28 cellular contexts compared by ENCODE assay signal in the genomic region with DNA sequence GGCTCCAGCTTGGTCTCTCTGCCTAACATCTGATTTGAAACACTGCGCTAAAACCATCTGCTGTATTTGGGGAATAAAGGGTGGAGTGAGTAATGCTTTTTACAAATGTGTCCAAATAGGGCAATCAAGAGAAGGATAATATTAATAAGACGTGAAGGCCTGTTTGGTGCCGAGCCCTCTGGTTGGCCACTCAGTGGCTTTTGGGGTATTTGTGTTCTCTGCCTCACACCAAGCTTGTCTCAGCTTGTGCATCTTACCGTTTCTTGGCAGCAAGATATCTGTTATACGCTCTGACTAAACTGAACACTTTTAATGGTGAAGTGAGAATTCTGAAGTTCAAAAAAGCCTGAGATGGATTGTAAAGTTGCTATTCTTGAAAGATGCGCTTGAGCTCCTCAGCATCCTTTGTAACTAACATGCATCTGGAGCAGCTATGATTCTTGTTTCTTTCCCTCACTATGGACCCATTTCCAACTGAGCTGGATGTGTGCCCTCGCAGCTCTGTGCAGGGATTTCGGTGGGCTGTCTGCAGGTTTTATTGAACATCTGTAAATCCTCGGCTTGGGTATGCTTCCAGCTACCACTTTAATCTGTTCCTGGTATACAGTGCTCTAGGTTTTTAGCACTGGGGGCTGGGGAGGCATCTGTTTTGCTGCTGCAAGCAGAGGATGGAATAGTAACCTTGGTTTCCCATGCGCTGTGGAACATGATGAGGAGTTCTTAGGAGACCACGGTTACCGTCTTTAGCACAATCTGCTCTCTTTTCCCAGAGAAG.
"Had no signal": no experiment of that assay in that cellular context is flagged by ENCODE, and none has a peak within 500 bp of the region (broad histone marks: within the 10 kb centered on the region; RNA-seq: fewer than 3 reads in every experiment).

No MANE protein-coding gene starts in this region.

- H3K27ac ChIP-seq: adrenal gland, body of pancreas, coronary artery, heart right ventricle, left lung, lower lobe of right lung, right lobe of liver, thyroid gland had no signal

- H3K27me3 Mint-ChIP-seq: activated naive CD8-positive, alpha-beta T cell treated with anti-CD3 and anti-CD28 coated beads for 36 hours; natural killer cell treated with Interleukin-12 subunit alpha and Interleukin-12 subunit beta and Interleukin-15 and Interleukin-18, amount 100 ng/mL, for 72 hours; stimulated activated naive CD8-positive, alpha-beta T cell treated with anti-CD3 and anti-CD28 coated beads, Interleukin-15, amount 100 ng/mL, for 72 hours had no signal

- H3K36me3 Mint-ChIP-seq: activated naive CD8-positive, alpha-beta T cell treated with anti-CD3 and anti-CD28 coated beads for 36 hours had no signal

- H3K4me3 ChIP-seq: adrenal gland, body of pancreas, coronary artery, dorsolateral prefrontal cortex, heart right ventricle, left lung, lower lobe of right lung, mucosa of descending colon, right lobe of liver, thyroid gland had no signal

- H3K27ac Mint-ChIP-seq: activated naive CD8-positive, alpha-beta T cell treated with anti-CD3 and anti-CD28 coated beads for 36 hours; activated T-cell treated with anti-CD3 and anti-CD28 coated beads, Interleukin-2, amount 50 U/mL, for 72 hours; natural killer cell treated with Interleukin-12 subunit alpha and Interleukin-12 subunit beta and Interleukin-15 and Interleukin-18, amount 100 ng/mL, for 72 hours; stimulated activated naive CD8-positive, alpha-beta T cell treated with anti-CD3 and anti-CD28 coated beads, Interleukin-15, amount 100 ng/mL, for 72 hours had no signal

- H3K4me3 Mint-ChIP-seq: activated naive CD8-positive, alpha-beta T cell treated with anti-CD3 and anti-CD28 coated beads for 36 hours; activated T-cell treated with anti-CD3 and anti-CD28 coated beads, Interleukin-2, amount 50 U/mL, for 72 hours; natural killer cell treated with Interleukin-12 subunit alpha and Interleukin-12 subunit beta and Interleukin-15 and Interleukin-18, amount 100 ng/mL, for 72 hours; stimulated activated naive CD8-positive, alpha-beta T cell treated with anti-CD3 and anti-CD28 coated beads, Interleukin-15, amount 100 ng/mL, for 72 hours had no signal

- H3K9me3 Mint-ChIP-seq: activated naive CD8-positive, alpha-beta T cell treated with anti-CD3 and anti-CD28 coated beads for 36 hours had no signal

- ATAC-seq: activated T-cell treated with anti-CD3 and anti-CD28 coated beads, Interleukin-2, amount 50 U/mL, for 72 hours; body of pancreas; heart right ventricle; left lung; lower lobe of right lung; mucosa of descending colon; natural killer cell treated with Interleukin-12 subunit alpha and Interleukin-12 subunit beta and Interleukin-15 and Interleukin-18, amount 100 ng/mL, for 72 hours; right lobe of liver; stimulated activated naive CD8-positive, alpha-beta T cell treated with anti-CD3 and anti-CD28 coated beads, Interleukin-15, amount 100 ng/mL, for 72 hours had no signal

- DNase-seq: activated CD4-positive, alpha-beta T cell treated with anti-CD3 and anti-CD28 coated beads for 4 hours; activated CD4-positive, alpha-beta T cell treated with anti-CD3 and anti-CD28 coated beads, Interleukin-2, amount 50 U/mL, for 4 hours; activated CD4-positive, CD25-positive, alpha-beta regulatory T cell; activated naive CD4-positive, alpha-beta T cell treated with Interleukin-2 at 50 U/mL for 16 hours; activated naive CD8-positive, alpha-beta T cell treated with anti-CD3 and anti-CD28 coated beads for 36 hours; activated T-cell treated with anti-CD3 and anti-CD28 coated beads for 4 hours; activated T-cell treated with anti-CD3 and anti-CD28 coated beads, Interleukin-2, amount 50 U/mL, for 72 hours; adrenal gland; aorta; body of pancreas; effector memory CD4-positive, alpha-beta T cell; erythroblast; foreskin fibroblast; heart right ventricle; kidney glomerular epithelial cell; lower lobe of right lung; mesendoderm; mucosa of descending colon; right lobe of liver; stimulated activated CD4-positive, alpha-beta T cell treated with anti-CD3 and anti-CD28 coated beads, Interleukin-2, amount 100 ng/mL, for 48 hours; stimulated activated naive CD8-positive, alpha-beta T cell treated with anti-CD3 and anti-CD28 coated beads, Interleukin-15, amount 100 ng/mL, for 72 hours; substantia nigra; T-helper 2 cell; thyroid gland had no signal

- H3K27me3 ChIP-seq: adrenal gland, body of pancreas, left lung, right lobe of liver, thyroid gland had no signal

- H3K4me1 Mint-ChIP-seq: activated naive CD8-positive, alpha-beta T cell treated with anti-CD3 and anti-CD28 coated beads for 36 hours; stimulated activated naive CD8-positive, alpha-beta T cell treated with anti-CD3 and anti-CD28 coated beads, Interleukin-15, amount 100 ng/mL, for 72 hours had no signal

- H3K4me1 ChIP-seq: adrenal gland, body of pancreas, heart right ventricle, left lung, lower lobe of right lung, right lobe of liver, thyroid gland had no signal

- H3K9me3 ChIP-seq: adrenal gland, body of pancreas, left lung, lower lobe of right lung, mucosa of descending colon, right lobe of liver, thyroid gland had no signal

- H3K36me3 ChIP-seq: adrenal gland, heart right ventricle, left lung, lower lobe of right lung, right lobe of liver, thyroid gland had no signal
